In the genomic region with DNA sequence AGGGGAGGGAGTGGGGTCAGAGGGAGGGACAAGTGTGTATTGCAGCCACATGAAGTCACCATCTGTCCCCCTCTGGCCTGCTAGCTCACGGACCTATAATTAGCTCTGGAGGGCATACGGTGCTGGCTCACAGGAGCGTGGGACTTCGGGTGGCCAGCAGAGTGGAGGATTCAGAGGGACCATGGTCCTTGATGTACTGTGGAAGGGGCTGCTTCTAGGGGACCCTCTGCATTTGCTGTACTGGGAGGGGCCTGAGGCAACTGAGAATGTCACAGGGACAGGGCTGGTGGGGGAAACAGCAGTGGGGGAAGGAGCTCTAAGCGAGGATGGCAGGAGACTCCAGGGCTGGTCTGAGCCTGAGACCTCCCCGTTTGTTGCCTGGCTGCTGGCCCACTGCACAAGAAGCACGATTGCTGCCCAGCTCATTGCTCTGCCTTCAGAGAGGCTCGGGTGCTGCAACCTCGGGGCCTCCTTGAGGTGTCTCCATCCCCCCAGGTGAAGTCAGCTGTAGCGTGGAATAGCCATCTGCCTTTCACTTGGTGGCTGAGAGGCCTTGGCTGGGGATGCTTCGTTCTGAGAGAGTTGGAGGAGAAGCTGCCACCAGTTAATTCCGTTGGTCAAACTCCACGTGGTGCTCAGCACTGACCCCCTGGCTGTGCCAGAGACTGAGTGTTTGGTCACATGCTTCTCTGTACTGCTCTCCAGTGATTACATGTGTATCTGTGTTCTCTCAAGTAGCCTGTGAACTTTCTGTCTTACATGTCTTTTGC, we compare ENCODE assay signal across 13 cellular contexts. TPM values are rescaled to one million over a fixed set of nuclear protein-coding genes. Genes with fewer than 3 reads are reported as not detected.
DNase-seq lines count a peak whose midpoint lies in the region; ATAC-seq and TF ChIP-seq lines count a peak whose summit lies in the region.
"Had no signal": no experiment of that assay in that cellular context is flagged by ENCODE, and none has a peak within 500 bp of the region (broad histone marks: within the 10 kb centered on the region; RNA-seq: fewer than 3 reads in every experiment).

No MANE protein-coding gene starts in this region.

- TF ChIP-seq CTCF in heart right ventricle (IDR thresholded peaks at IDR 0.05) (no peak), transverse colon (IDR thresholded peaks at IDR 0.05) (no peak)

- H3K36me3 ChIP-seq in H7 (replicated peaks; ENCODE audit: control insufficient read depth, insufficient read depth, low read length) (peaks cover 2% of the 10 kb centered on the region), heart right ventricle (peaks cover 0 to 14% (median 7%) of the 10 kb centered on the region in 9 donors), skeletal muscle tissue (ENCODE audit: control insufficient read depth in 3 of 3, insufficient read depth in 3 of 3, low read length in 3 of 3) (peaks cover 5 to 9% (median 7%) of the 10 kb centered on the region in 3 donors), transverse colon (peaks cover 0 to 8% (median 1%) of the 10 kb centered on the region in 4 donors)

- peak overlapping the region; percentile 57 to 82 (median 76) for H3K9ac ChIP-seq in skeletal muscle tissue (ENCODE audit: low read depth in 1 of 3, low read length in 3 of 3)

- intact Hi-C loops in heart right ventricle (cut with DNase I): no loop called here
- intact Hi-C loops in transverse colon (cut with DNase I; ENCODE audit: low total_unique reads): no loop called here

- peak overlapping the region; percentile 18 to 90 (median 74) for H3K27ac ChIP-seq in heart right ventricle
- H3K27ac ChIP-seq in skeletal muscle tissue (ENCODE audit: low read depth, low read length): peak overlapping the region; percentile 94
- no peak overlapping the region for H3K27ac ChIP-seq in transverse colon
- H3K27ac ChIP-seq: suprapubic skin had no signal

- H3K9me3 ChIP-seq in heart right ventricle (no peaks in the 10 kb centered on the region), skeletal muscle tissue (ENCODE audit: control insufficient read depth in 3 of 3, low read length in 3 of 3) (no peaks in the 10 kb centered on the region), transverse colon (no peaks in the 10 kb centered on the region)
- H3K9me3 ChIP-seq: suprapubic skin had no signal

- 23 to 46% methylated on average over 13 of the region's 13 CpGs for WGBS in heart right ventricle, 2 donors
- WGBS in transverse colon (ENCODE audit: low coverage in 1 of 2), 2 donors: 69 to 70% methylated on average over 6 to 13 of the region's 13 CpGs

- H3K27me3 ChIP-seq in H7 (ENCODE audit: control insufficient read depth, insufficient read depth, low read length): peaks cover 31% of the 10 kb centered on the region
- peaks cover 0 to 13% (median 0%) of the 10 kb centered on the region in 7 donors for H3K27me3 ChIP-seq in heart right ventricle
- H3K27me3 ChIP-seq in skeletal muscle tissue (ENCODE audit: control insufficient read depth in 3 of 3, insufficient read depth in 3 of 3, low read length in 3 of 3): no peaks in the 10 kb centered on the region
- peaks cover 13% of the 10 kb centered on the region for H3K27me3 ChIP-seq in transverse colon
- H3K27me3 ChIP-seq: suprapubic skin had no signal

- peak; percentile 43 to 84 (median 64) for ATAC-seq in heart right ventricle

- H3K4me1 ChIP-seq in heart right ventricle: peaks cover 7 to 43% (median 28%) of the 10 kb centered on the region in 9 donors
- peaks cover 30 to 65% (median 39%) of the 10 kb centered on the region in 3 donors for H3K4me1 ChIP-seq in skeletal muscle tissue (ENCODE audit: control insufficient read depth in 3 of 3, insufficient read depth in 3 of 3, low read length in 3 of 3)
- H3K4me1 ChIP-seq in transverse colon: peaks cover 7 to 22% (median 9%) of the 10 kb centered on the region in 4 donors

- TF ChIP-seq EP300 in transverse colon (IDR thresholded peaks at IDR 0.05; ENCODE audit: low read depth): no peak

- TF ChIP-seq POLR2A in transverse colon (IDR thresholded peaks at IDR 0.05): no peak

- no peak overlapping the region for H3K4me3 ChIP-seq in H7 (ENCODE audit: insufficient read depth, low read depth, low read length)
- H3K4me3 ChIP-seq in heart right ventricle: peak overlapping the region in 2 of 10 donors; percentile 5 to 70
- H3K4me3 ChIP-seq in skeletal muscle tissue (ENCODE audit: low read length in 3 of 3): peak overlapping the region; percentile 33 to 85 (median 60)
- H3K4me3 ChIP-seq in transverse colon: no peak overlapping the region
- H3K4me3 ChIP-seq: suprapubic skin had no signal

- peak; percentile 26 for DNase-seq in H7
- DNase-seq in SK-N-DZ (ENCODE audit: low spot score): peak; percentile 26
- DNase-seq in heart right ventricle: peak in 1 of 2 donors; percentile 47
- DNase-seq in NCI-H2029 (lab: John Stamatoyannopoulos, UW): no peak
- no peak for DNase-seq in transverse colon
- no peak for DNase-seq in stimulated activated CD4-positive, alpha-beta T cell treated with anti-CD3 and anti-CD28 coated beads, Interleukin-4, amount 100 ng/mL, for 24 hours
- DNase-seq: activated CD4-positive, alpha-beta memory T cell treated with anti-CD3 and anti-CD28 coated beads for 36 hours; NCI-H2107 had no signal

- in situ Hi-C loops in transverse colon (cut with MboI; ENCODE audit: low pct_ligation_motif_present in 1 of 4, low pct_unique_long_range_greater_than_20kb in 1 of 4, low sequenced_read_pairs in 3 of 4): no loop called here

RNA-seq across cellular contexts. Expression of gene PPFIA4, which starts 2.7 kb away (rescaled TPM):
- total RNA-seq in H7 (2014; rRNA removed; shearing (Covaris generic)): 3.1 and 7.4 TPM in 2 replicates
- polyA plus RNA-seq in SK-N-DZ (2014; cell fraction: cytosol; rRNA removed): 0.83 and 0.97 TPM in 2 replicates
- polyA plus RNA-seq in SK-N-DZ (2014; cell fraction: nucleus; rRNA removed): 20.8 and 22.8 TPM in 2 replicates
- total RNA-seq in heart right ventricle (10 to 100 TPM in 9 of 10 donors, 1 to 10 TPM in 1; 9.5 to 60.6 (median 35.2) TPM), skeletal muscle tissue (15.7 TPM), transverse colon (1 to 10 TPM in 1 of 4 donors, under 1 TPM in 2, not detected in 1; 0.41 to 1.1 (median 0.48) TPM)
- polyA plus RNA-seq in heart right ventricle: 10 to 100 TPM in 1 of 2 donors, 1 to 10 TPM in 1; 8.1 to 28.5 TPM

RNA-seq across cellular contexts. Expression of gene TMEM183A, which starts 21.8 kb away (rescaled TPM):
- total RNA-seq in H7 (2014; rRNA removed; shearing (Covaris generic)): 164 and 193 TPM in 2 replicates
- polyA plus RNA-seq in SK-N-DZ (2014; cell fraction: cytosol; rRNA removed): 82.7 and 88.3 TPM in 2 replicates
- 97.1 and 135 TPM in 2 replicates for polyA plus RNA-seq in SK-N-DZ (2014; cell fraction: nucleus; rRNA removed)
- total RNA-seq in heart right ventricle (10 to 100 TPM; 18.2 to 34.2 (median 21.1) TPM), skeletal muscle tissue (42.3 TPM), transverse colon (100 to 1,000 TPM; 104 to 253 (median 111) TPM)
- 10 to 100 TPM; 11.5 to 38.1 TPM for polyA plus RNA-seq in heart right ventricle

RNA-seq across cellular contexts. Expression of gene MYOG, which starts 56.8 kb away (rescaled TPM):
- not detected in 2 replicates for total RNA-seq in H7 (2014; rRNA removed; shearing (Covaris generic))
- polyA plus RNA-seq in SK-N-DZ (2014; cell fraction: cytosol; rRNA removed): 2.4 and 3.5 TPM in 2 replicates
- polyA plus RNA-seq in SK-N-DZ (2014; cell fraction: nucleus; rRNA removed): 0.22 and 1.6 TPM in 2 replicates
- total RNA-seq in heart right ventricle: not detected
- under 1 TPM in 1 of 2 donors, not detected in 1; 0.06 TPM for polyA plus RNA-seq in heart right ventricle
- 247 TPM for total RNA-seq in skeletal muscle tissue
- total RNA-seq in transverse colon: not detected
- total RNA-seq: activated CD4-positive, alpha-beta memory T cell treated with anti-CD3 and anti-CD28 coated beads for 36 hours; mononuclear cell; renal cortical epithelial cell; suprapubic skin; T-helper 2 cell treated with Interferon-gamma antibody and Interleukin-4, amounts not matched to agents 100 ng/mL and 5 ng/mL, for 36 hours had no signal

Comparison
In these comparisons a context has a peak if more than half of its experiments do, and no peak if none do; other contexts are left out.
1. DNase-seq: peak in H7 (single experiment) and SK-N-DZ (single experiment); none in NCI-H2029 (single experiment), transverse colon (single experiment) and stimulated activated CD4-positive, alpha-beta T cell treated with anti-CD3 and anti-CD28 coated beads, Interleukin-4, amount 100 ng/mL, for 24 hours (single experiment).
2. H3K4me3 ChIP-seq: peak in skeletal muscle tissue (3 of 3); none in H7 (single experiment) and transverse colon (0 of 4).
3. H3K27ac ChIP-seq: peak in heart right ventricle (10 of 10) and skeletal muscle tissue (single experiment); none in transverse colon (0 of 4).
4. RNA of gene MYOG, which starts 56.8 kb away (total RNA-seq): 247 TPM in skeletal muscle tissue (single experiment); not detected in H7, not detected in heart right ventricle and not detected in transverse colon; every median in the first group is over 100 times any median in the second.